ENCODE assay signal across 8 cellular contexts in the genomic region with DNA sequence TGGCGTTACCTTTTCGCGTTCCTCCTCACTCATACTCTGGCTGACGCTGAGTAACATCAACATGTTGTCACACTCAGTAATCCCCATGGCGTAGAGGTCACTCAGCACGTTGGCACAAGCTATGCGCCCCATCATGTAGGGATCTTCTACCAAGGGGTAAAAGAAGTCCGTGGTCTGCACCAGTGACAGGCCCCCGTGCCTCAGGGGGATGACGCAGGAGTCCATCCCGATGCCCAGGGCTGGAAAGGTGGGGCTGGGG. TPM values are rescaled to one million over a fixed set of nuclear protein-coding genes. Genes with fewer than 3 reads are reported as not detected.
DNase-seq lines count a peak whose midpoint lies in the region; ATAC-seq lines count a peak whose summit lies in the region.

No MANE protein-coding gene starts in this region.

- H3K9me3 ChIP-seq in T-helper 17 cell (ENCODE audit: control insufficient read depth, low read length, poor library complexity, severe bottlenecking): no peaks in the 10 kb centered on the region
- no peaks in the 10 kb centered on the region for H3K9me3 ChIP-seq in iPS DF 6.9 (ENCODE audit: control insufficient read depth, insufficient read depth, low read length)
- H3K9me3 ChIP-seq in stomach smooth muscle (ENCODE audit: control insufficient read depth in 2 of 2, low read length in 2 of 2): no peaks in the 10 kb centered on the region

- no CpG with 5 or more reads among the region's 11 CpGs for WGBS in iPS DF 6.9 (ENCODE audit: insufficient coverage, insufficient read length)

- peak overlapping the region; percentile 91 for H3K4me3 Mint-ChIP-seq in T-helper 17 cell

- DNase-seq in NCI-H748 (lab: John Stamatoyannopoulos, UW; ENCODE audit: unreplicated experiment) (peak; percentile 33), NCI-H748 treated with DMSO at 0.1 percent for 48 hours (lab: John Stamatoyannopoulos, UW) (no peak), T-helper 17 cell (no peak), iPS DF 6.9 (ENCODE audit: low read depth, low spot score) (no peak), NCI-H446 treated with DMSO at 0.1 percent for 48 hours (lab: John Stamatoyannopoulos, UW) (no peak), NCI-H2227 treated with DMSO at 0.1 percent for 48 hours (lab: John Stamatoyannopoulos, UW) (no peak)

- peak overlapping the region; percentile 78 to 96 for H3K9ac ChIP-seq in stomach smooth muscle (ENCODE audit: low read length in 2 of 2)

- no peaks in the 10 kb centered on the region; the same call in 1 of the 2 replicates for H3K4me1 ChIP-seq in iPS DF 6.9 (ENCODE audit: control insufficient read depth, insufficient read depth, low read length)
- H3K4me1 ChIP-seq in stomach smooth muscle (ENCODE audit: control insufficient read depth, insufficient read depth, low read length): peaks cover 16% of the 10 kb centered on the region

- no peak overlapping the region for H3K27ac ChIP-seq in iPS DF 6.9 (ENCODE audit: low read length)
- peak overlapping the region; percentile 94 for H3K27ac ChIP-seq in stomach smooth muscle (ENCODE audit: low read length)

- H3K36me3 ChIP-seq in iPS DF 6.9 (ENCODE audit: control insufficient read depth, insufficient read depth, low read length) (no peaks in the 10 kb centered on the region), stomach smooth muscle (ENCODE audit: control insufficient read depth in 2 of 2, insufficient read depth in 2 of 2, low read length in 2 of 2) (peaks cover 0 to 3% of the 10 kb centered on the region in 2 donors)

- ATAC-seq in T-helper 17 cell (no peak), GM18498 (IDR thresholded peaks at IDR 0.05; ENCODE audit: unreplicated experiment) (no peak)

- H3K36me3 Mint-ChIP-seq in T-helper 17 cell (ENCODE audit: low read depth): no peaks in the 10 kb centered on the region

- peaks cover 22% of the 10 kb centered on the region for H3K4me1 Mint-ChIP-seq in T-helper 17 cell

- H3K27ac Mint-ChIP-seq in T-helper 17 cell: peak overlapping the region; percentile 46

- no peaks in the 10 kb centered on the region for H3K27me3 ChIP-seq in iPS DF 6.9 (ENCODE audit: control insufficient read depth, insufficient read depth, low read length)
- no peaks in the 10 kb centered on the region for H3K27me3 ChIP-seq in stomach smooth muscle (ENCODE audit: control insufficient read depth in 1 of 2, insufficient read depth in 2 of 2, low read length in 2 of 2)

- H3K4me3 ChIP-seq in iPS DF 6.9 (ENCODE audit: low read length) (peak overlapping the region; percentile 59; the same call in 1 of the 2 replicates), stomach smooth muscle (ENCODE audit: low read length in 2 of 2) (peak overlapping the region; percentile 70 to 89)

- H3K27me3 Mint-ChIP-seq in T-helper 17 cell: no peaks in the 10 kb centered on the region

RNA-seq across cellular contexts. Expression of a gene that starts 0.6 kb away (rescaled TPM):
- 10 to 100 TPM; 18.3 to 21.4 TPM for total RNA-seq in T-helper 17 cell

RNA-seq across cellular contexts. Expression of a gene that starts 15.2 kb away (rescaled TPM):
- total RNA-seq in T-helper 17 cell: 10 to 100 TPM; 17.4 to 19.2 TPM

RNA-seq across cellular contexts. Expression of a gene that starts 27.5 kb away (rescaled TPM):
- 100 to 1,000 TPM; 322 to 338 TPM for total RNA-seq in T-helper 17 cell

RNA-seq across cellular contexts. Expression of a gene that starts 37.7 kb away (rescaled TPM):
- 1 to 10 TPM; 1.4 to 1.5 TPM for total RNA-seq in T-helper 17 cell

RNA-seq across cellular contexts. Expression of a gene that starts 49.9 kb away (rescaled TPM):
- total RNA-seq in T-helper 17 cell: 1 to 10 TPM; 6.2 to 6.7 TPM
